Comparison of ENCODE assay signal across 8 cellular contexts in the genomic region with DNA sequence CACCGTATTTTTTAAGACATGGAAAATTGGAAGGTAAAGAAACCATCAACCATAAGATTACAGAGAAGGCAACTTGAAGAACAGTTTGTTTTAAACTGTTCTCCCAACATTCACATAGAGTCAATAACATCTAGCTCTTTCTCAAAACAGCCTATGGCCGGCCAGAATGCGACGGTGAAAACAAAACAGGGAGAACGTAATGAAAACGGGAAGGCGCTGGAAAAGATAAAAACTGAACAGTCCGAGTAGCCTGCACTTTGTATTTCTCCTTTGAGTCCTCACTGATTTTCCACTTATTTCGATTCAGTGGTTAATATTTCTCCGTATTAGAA. TPM values are rescaled to one million over a fixed set of nuclear protein-coding genes. Genes with fewer than 3 reads are reported as not detected.
DNase-seq lines count a peak whose midpoint lies in the region; ATAC-seq and TF ChIP-seq lines count a peak whose summit lies in the region.

No MANE protein-coding gene starts in this region.

- H3K9ac ChIP-seq in NT2/D1 (ENCODE audit: insufficient read length, low read depth) (peak overlapping the region; percentile 90), endodermal cell (ENCODE audit: extremely low read depth, low read length, poor library complexity, severe bottlenecking) (peak overlapping the region; percentile 75)

- H3K4me3 ChIP-seq in CD8-positive, alpha-beta T cell (ENCODE audit: low read depth, low read length), result peak overlapping the region; percentile 91
- H3K4me3 ChIP-seq in NT2/D1 (ENCODE audit: insufficient read length, low read depth) (peak overlapping the region; percentile 96), endodermal cell (ENCODE audit: low read length) (peak overlapping the region; percentile 87), neuron (ENCODE audit: low read length) (peak overlapping the region; percentile 91)

- intact Hi-C loops in CD8-positive, alpha-beta T cell (cut with DNase I, micrococcal nuclease), result loop anchor here (5.0 to 10.0 kb wide), 6 partner anchors 258 to 1117 kb away; a partner anchor contains a TSS
- intact Hi-C loops in sciatic nerve (cut with DNase I), result no loop called here

- POLR2A ChIA-PET in CD8-positive, alpha-beta T cell (lab: Charles Lee), result interaction anchor here (0.9 to 1.5 kb wide), 3 partner anchors 9 to 67 kb away, joined by 3 to 7 read pairs (median 3); a partner anchor contains a TSS

- CTCF ChIA-PET in CD8-positive, alpha-beta T cell (lab: Charles Lee), result interaction anchor here (0.9 to 1.9 kb wide), 3 partner anchors 9 to 260 kb away, joined by 3 to 5 read pairs (median 4); no protein-coding TSS in a partner anchor

- peaks cover 11% of the 10 kb centered on the region for H3K4me1 ChIP-seq in CD8-positive, alpha-beta T cell (ENCODE audit: insufficient read depth, low read length)
- no peaks in the 10 kb centered on the region for H3K4me1 ChIP-seq in NT2/D1 (ENCODE audit: insufficient read depth, insufficient read length)
- H3K4me1 ChIP-seq in endodermal cell (ENCODE audit: control insufficient read depth, insufficient read depth, low read length), result no peaks in the 10 kb centered on the region
- H3K4me1 ChIP-seq in neuron (ENCODE audit: insufficient read depth, low read length), result peaks cover 7% of the 10 kb centered on the region

- peak overlapping the region; percentile 64 for H2AFZ ChIP-seq in neuron (ENCODE audit: low read depth, low read length)

- ATAC-seq in CD8-positive, alpha-beta T cell, result no peak
- no peak for ATAC-seq in GM18517 (IDR thresholded peaks at IDR 0.05; ENCODE audit: unreplicated experiment)
- ATAC-seq in sciatic nerve, result no peak
- ATAC-seq in HG03135 (IDR thresholded peaks at IDR 0.05; ENCODE audit: unreplicated experiment), result no peak

- no peak for TF ChIP-seq CTCF in CD8-positive, alpha-beta T cell (IDR thresholded peaks at IDR 0.05)
- no peak for TF ChIP-seq CTCF in endodermal cell (conservative IDR thresholded peaks at IDR 0.05)

- peak overlapping the region; percentile 92 for H3K27ac Mint-ChIP-seq in CD8-positive, alpha-beta T cell
- H3K27ac Mint-ChIP-seq in endodermal cell, result peak overlapping the region; percentile 96

- no peaks in the 10 kb centered on the region for H3K27me3 Mint-ChIP-seq in CD8-positive, alpha-beta T cell (ENCODE audit: low read depth)
- H3K27me3 Mint-ChIP-seq in endodermal cell (ENCODE audit: insufficient read depth), result no peaks in the 10 kb centered on the region

- H3K9me3 ChIP-seq in CD8-positive, alpha-beta T cell (ENCODE audit: low read length), result no peaks in the 10 kb centered on the region
- H3K9me3 ChIP-seq in NT2/D1 (ENCODE audit: insufficient read depth, low read length) (no peaks in the 10 kb centered on the region), endodermal cell (ENCODE audit: control insufficient read depth, low read length) (no peaks in the 10 kb centered on the region), neuron (ENCODE audit: low read length) (no peaks in the 10 kb centered on the region)

- no peaks in the 10 kb centered on the region for H3K36me3 ChIP-seq in CD8-positive, alpha-beta T cell (ENCODE audit: insufficient read depth, low read length)
- no peaks in the 10 kb centered on the region for H3K36me3 ChIP-seq in NT2/D1 (ENCODE audit: insufficient read depth, insufficient read length, low read length)
- no peaks in the 10 kb centered on the region for H3K36me3 ChIP-seq in endodermal cell (ENCODE audit: control insufficient read depth, insufficient read depth, low read length)
- H3K36me3 ChIP-seq in neuron (ENCODE audit: insufficient read depth, low read length), result no peaks in the 10 kb centered on the region

- H3K4me1 Mint-ChIP-seq in CD8-positive, alpha-beta T cell (ENCODE audit: low read depth), result peaks cover 23% of the 10 kb centered on the region
- peaks cover 3% of the 10 kb centered on the region for H3K4me1 Mint-ChIP-seq in endodermal cell

- no peak for DNase-seq in CD8-positive, alpha-beta T cell
- no peak for DNase-seq in NT2/D1 (ENCODE audit: low read depth, low spot score)
- DNase-seq in endodermal cell, result no peak
- DNase-seq in NCI-H2171 treated with DMSO at 0.1 percent for 48 hours (lab: John Stamatoyannopoulos, UW), result no peak
- no peak for DNase-seq in sciatic nerve (ENCODE audit: low spot score)

- 0 to 4% methylated on average over 8 to 10 of the region's 10 CpGs for WGBS in endodermal cell (ENCODE audit: insufficient coverage in 1 of 2, insufficient read length in 1 of 2), 2 experiments

- peaks cover 9% of the 10 kb centered on the region for H3K36me3 Mint-ChIP-seq in CD8-positive, alpha-beta T cell
- H3K36me3 Mint-ChIP-seq in endodermal cell (ENCODE audit: low read depth), result peaks cover 4% of the 10 kb centered on the region

- no peaks in the 10 kb centered on the region for H3K27me3 ChIP-seq in CD8-positive, alpha-beta T cell (ENCODE audit: insufficient read depth, low read length)
- no peaks in the 10 kb centered on the region for H3K27me3 ChIP-seq in NT2/D1 (ENCODE audit: insufficient read depth, insufficient read length)
- H3K27me3 ChIP-seq in endodermal cell (ENCODE audit: control insufficient read depth, insufficient read depth, low read length, poor library complexity, severe bottlenecking), result no peaks in the 10 kb centered on the region
- H3K27me3 ChIP-seq in neuron (ENCODE audit: insufficient read depth, low read length), result no peaks in the 10 kb centered on the region

- no peaks in the 10 kb centered on the region for H3K9me3 Mint-ChIP-seq in CD8-positive, alpha-beta T cell
- no peaks in the 10 kb centered on the region for H3K9me3 Mint-ChIP-seq in endodermal cell

- peak overlapping the region; percentile 98 for H3K4me3 Mint-ChIP-seq in CD8-positive, alpha-beta T cell
- peak overlapping the region; percentile 100 for H3K4me3 Mint-ChIP-seq in endodermal cell

- H3K27ac ChIP-seq in CD8-positive, alpha-beta T cell (ENCODE audit: low read depth, low read length), result peak overlapping the region; percentile 64
- no peak overlapping the region for H3K27ac ChIP-seq in endodermal cell (ENCODE audit: low read depth, low read length)

RNA-seq across cellular contexts. Expression of a gene that starts 0.6 kb away (rescaled TPM):
- 10 to 100 TPM in 1 of 2 experiments, 1 to 10 TPM in 1; 8.2 to 11.3 TPM for total RNA-seq in CD8-positive, alpha-beta T cell
- 10 to 100 TPM; 41.9 to 54.9 TPM for total RNA-seq in endodermal cell
- 45.2 TPM for polyA plus RNA-seq in endodermal cell (2013, experiment 1 of 2)
- 44.2 TPM for polyA plus RNA-seq in endodermal cell (2013, experiment 2 of 2)
- 59.5 TPM for total RNA-seq in sciatic nerve
